Comparison of ENCODE assay signal across 8 cellular contexts in the genomic region with DNA sequence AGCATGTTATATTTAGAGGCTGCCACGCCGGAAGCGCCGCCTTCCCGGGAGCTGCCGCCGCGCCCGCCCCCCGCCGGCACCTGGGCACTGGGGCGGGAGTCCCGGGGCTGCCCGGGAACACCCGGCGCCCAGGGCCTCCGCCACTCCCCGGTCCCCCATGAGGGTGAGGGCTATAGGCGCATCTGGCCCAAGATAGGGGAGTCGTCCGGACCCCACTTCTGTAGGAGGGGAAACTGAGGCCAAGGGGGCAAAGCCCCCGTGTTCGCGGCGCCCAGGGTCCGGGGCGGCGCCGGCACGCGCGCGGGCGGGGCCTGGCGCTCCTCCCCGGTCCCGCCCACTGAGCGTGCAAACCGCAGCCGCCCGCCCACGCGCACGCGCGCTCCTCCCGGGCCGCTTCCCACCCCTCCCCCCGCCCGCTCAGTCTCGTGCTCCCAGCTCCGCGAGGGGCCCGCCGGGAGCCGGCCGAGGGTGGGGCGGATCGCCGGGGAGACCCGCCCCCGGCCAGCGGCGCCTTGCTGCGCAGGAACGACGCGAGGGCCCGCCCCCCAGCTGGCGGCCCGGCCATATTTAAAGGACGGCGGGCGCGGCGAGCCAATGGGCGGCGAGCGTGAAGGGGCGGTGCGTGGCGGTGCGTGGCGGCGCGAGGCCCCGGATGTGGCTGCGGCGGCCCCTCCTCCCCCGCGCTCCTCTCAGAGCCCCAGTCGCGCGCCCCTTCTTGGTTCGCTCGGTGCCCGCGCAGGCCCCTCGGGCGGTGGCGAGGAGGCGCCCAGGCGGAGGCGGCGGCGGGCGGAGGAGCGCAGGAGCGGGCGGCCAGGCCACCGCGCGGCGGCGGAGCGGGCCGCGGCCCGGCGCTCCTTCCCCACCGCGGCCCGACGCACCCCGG. TPM values are rescaled to one million over a fixed set of nuclear protein-coding genes. Genes with fewer than 3 reads are reported as not detected.
DNase-seq lines count a peak whose midpoint lies in the region; ATAC-seq, FAIRE-seq and TF ChIP-seq lines count a peak whose summit lies in the region.

Gene LSM14B, plus strand, starts transcription at position 700 of the 883 bp plus-strand sequence. CDS start 192 bp downstream, outside the sequence.

- H3K4me3 ChIP-seq in Caco-2 (ENCODE audit: low read depth, low read length) (peak within 1 kb of the TSS; percentile 96), HUES48 (ENCODE audit: low read depth, low read length) (peak within 1 kb of the TSS; percentile 80), NT2/D1 (ENCODE audit: insufficient read length, low read depth) (peak within 1 kb of the TSS; percentile 91), H1 (ENCODE audit: extremely low read depth in 1 of 4, insufficient read depth in 2 of 4, low read depth in 3 of 4, low read length in 4 of 4) (peak within 1 kb of the TSS; percentile 65 to 98 (median 78)), mesendoderm (ENCODE audit: low read length) (peak within 1 kb of the TSS; percentile 89)

- peak in 1 of 2 experiments; percentile 60; a peak in 1 of 3 replicates for TF ChIP-seq POLR2A in H1 (IDR thresholded peaks at IDR 0.05; ENCODE audit: control extremely low read depth in 1 of 2, low read depth in 2 of 2, low read length in 2 of 2)

- H3K27me3 Mint-ChIP-seq in Caco-2 (ENCODE audit: insufficient read depth, unreplicated experiment): peaks cover 10% of the 10 kb centered on the region
- H3K27me3 Mint-ChIP-seq in activated CD8-positive, alpha-beta memory T cell treated with anti-CD3 and anti-CD28 coated beads, Interleukin-2, amount 10 ng/mL, durations not matched to agents 7 days and 5 days: peaks cover 2% of the 10 kb centered on the region

- H3K9ac ChIP-seq in HUES48 (ENCODE audit: low read depth, low read length): peak within 1 kb of the TSS; percentile 64
- peak within 1 kb of the TSS; percentile 98 for H3K9ac ChIP-seq in NT2/D1 (ENCODE audit: insufficient read length, low read depth)
- peak within 1 kb of the TSS; percentile 75 to 84 (median 82) for H3K9ac ChIP-seq in H1 (replicated peaks in 1 of 4; ENCODE audit: extremely low read depth in 1 of 4, low read depth in 3 of 4, low read length in 3 of 4)
- peak within 1 kb of the TSS; percentile 97 for H3K9ac ChIP-seq in mesendoderm (ENCODE audit: low read length)

- 0% methylated on average over 19 of the region's 125 CpGs; no CpG with 5 or more reads in 1 of the 2 experiments for WGBS in H1 (ENCODE audit: extremely low coverage in 1 of 2, insufficient coverage in 1 of 2, insufficient read length in 1 of 2, insufficient replicate concordance in 2 of 2, low coverage in 1 of 2, low lambda C conversion rate in 2 of 2, missing lambda C conversion rate in 1 of 2), 2 experiments
- no CpG with 5 or more reads among the region's 125 CpGs for WGBS in mesendoderm (ENCODE audit: extremely low coverage, insufficient coverage, low lambda C conversion rate)

- H3K9me3 ChIP-seq in Caco-2 (no peaks in the 10 kb centered on the region), HUES48 (ENCODE audit: control insufficient read depth, insufficient read depth, low read length) (no peaks in the 10 kb centered on the region), NT2/D1 (ENCODE audit: insufficient read depth, low read length) (no peaks in the 10 kb centered on the region), H1 (ENCODE audit: insufficient read depth in 2 of 2, low read depth in 1 of 2, low read length in 1 of 2) (no peaks in the 10 kb centered on the region)

- H3K4ac ChIP-seq in H1 (replicated peaks; ENCODE audit: insufficient read length, low read depth, low read length) (no peak within 1 kb of the TSS), mesendoderm (ENCODE audit: low read depth, low read length) (peak within 1 kb of the TSS; percentile 90)

- H3K14ac ChIP-seq in H1 (ENCODE audit: insufficient read length): no peak within 1 kb of the TSS

- no peaks in the 10 kb centered on the region for H3K27me3 ChIP-seq in Caco-2 (replicated peaks; ENCODE audit: control insufficient read depth, insufficient read depth, low read length)
- no peaks in the 10 kb centered on the region for H3K27me3 ChIP-seq in HUES48 (ENCODE audit: control insufficient read depth, insufficient read depth, low read length)
- no peaks in the 10 kb centered on the region for H3K27me3 ChIP-seq in NT2/D1 (ENCODE audit: insufficient read depth, insufficient read length)
- H3K27me3 ChIP-seq in H1 (replicated peaks in 1 of 4; ENCODE audit: control insufficient read depth in 3 of 4, extremely low read depth in 1 of 4, insufficient read depth in 3 of 4, low read length in 3 of 4): no peaks in the 10 kb centered on the region; a peak in 1 of 7 replicates
- H3K27me3 ChIP-seq in mesendoderm (ENCODE audit: insufficient read depth, low read length, poor library complexity): no peaks in the 10 kb centered on the region

- H3K36me3 Mint-ChIP-seq in Caco-2 (ENCODE audit: insufficient read depth, unreplicated experiment): peaks cover 38% of the 10 kb centered on the region
- peaks cover 23% of the 10 kb centered on the region for H3K36me3 Mint-ChIP-seq in activated CD8-positive, alpha-beta memory T cell treated with anti-CD3 and anti-CD28 coated beads, Interleukin-2, amount 10 ng/mL, durations not matched to agents 7 days and 5 days

- H3K4me1 Mint-ChIP-seq in Caco-2 (ENCODE audit: low read depth, unreplicated experiment): peaks cover 28% of the 10 kb centered on the region
- peaks cover 36% of the 10 kb centered on the region for H3K4me1 Mint-ChIP-seq in activated CD8-positive, alpha-beta memory T cell treated with anti-CD3 and anti-CD28 coated beads, Interleukin-2, amount 10 ng/mL, durations not matched to agents 7 days and 5 days

- H3K18ac ChIP-seq in H1 (ENCODE audit: extremely low read depth, low read length): peak within 1 kb of the TSS; percentile 95
- H3K18ac ChIP-seq in mesendoderm (ENCODE audit: low read length): peak within 1 kb of the TSS; percentile 95

- POLR2A ChIA-PET in Caco-2 (lab: Charles Lee): interaction anchor here (0.6 to 2.2 kb wide), 13 partner anchors 14 to 672 kb away, joined by 3 to 67 read pairs (median 4); partner anchors contain the start of genes ADRM1, OSBPL2, PSMA7 and RPS21
- POLR2A ChIA-PET in H1 (lab: Charles Lee; ENCODE audit: partially characterized antibody): interaction anchor here (0.5 to 12.2 kb wide), 25 partner anchors 13 to 143 kb away, joined by 3 to 125 read pairs (median 4); partner anchors contain the start of genes PSMA7, SS18L1 and TAF4

- peaks cover 16% of the 10 kb centered on the region for H3K36me3 ChIP-seq in Caco-2 (ENCODE audit: control insufficient read depth, insufficient read depth, low read length)
- H3K36me3 ChIP-seq in HUES48 (ENCODE audit: control insufficient read depth, insufficient read depth, low read length): peaks cover 31% of the 10 kb centered on the region
- peaks cover 35% of the 10 kb centered on the region for H3K36me3 ChIP-seq in NT2/D1 (ENCODE audit: insufficient read depth, insufficient read length, low read length)
- H3K36me3 ChIP-seq in H1 (ENCODE audit: control insufficient read depth in 2 of 4, insufficient read depth in 4 of 4, low read length in 3 of 4): peaks cover 18 to 28% (median 21%) of the 10 kb centered on the region in 4 experiments
- peaks cover 9% of the 10 kb centered on the region for H3K36me3 ChIP-seq in mesendoderm (ENCODE audit: control insufficient read depth, insufficient read depth, low read length)

- no peak for FAIRE-seq in H1 (lab: Jason Lieb, UNC)

- H3K27ac Mint-ChIP-seq in Caco-2 (ENCODE audit: unreplicated experiment): peak within 1 kb of the TSS; percentile 65
- peak within 1 kb of the TSS; percentile 83 for H3K27ac Mint-ChIP-seq in activated CD8-positive, alpha-beta memory T cell treated with anti-CD3 and anti-CD28 coated beads, Interleukin-2, amount 10 ng/mL, durations not matched to agents 7 days and 5 days

- H3K56ac ChIP-seq in H1 (replicated peaks; ENCODE audit: insufficient read length, low read depth, low read length): peak within 1 kb of the TSS; percentile 70
- peak within 1 kb of the TSS; percentile 98 for H3K56ac ChIP-seq in mesendoderm (ENCODE audit: low read length)

- intact Hi-C loops in Caco-2 (cut with micrococcal nuclease; ENCODE audit: unreplicated experiment): loop anchor here (1.0 to 5.0 kb wide), 4 partner anchors 15 to 110 kb away; partner anchors contain the start of genes PSMA7 and SS18L1

- peaks cover 5% of the 10 kb centered on the region; the same call in 1 of the 2 replicates for H3K23me2 ChIP-seq in H1 (ENCODE audit: low read depth, low read length)

- H2BK5ac ChIP-seq in H1 (ENCODE audit: low read depth, low read length) (peak within 1 kb of the TSS; percentile 66; the same call in 1 of the 2 replicates), mesendoderm (ENCODE audit: low read length) (no peak within 1 kb of the TSS)

- no peak within 1 kb of the TSS for H2AK5ac ChIP-seq in H1 (ENCODE audit: low read depth, low read length)
- H2AK5ac ChIP-seq in mesendoderm (ENCODE audit: low read length): no peak within 1 kb of the TSS

- TF ChIP-seq CTCF in Caco-2 (IDR thresholded peaks at IDR 0.05; ENCODE audit: insufficient read depth in 1 of 2, low read depth in 1 of 2, low read length in 1 of 2, severe bottlenecking in 1 of 2, unreplicated experiment in 1 of 2): no peak
- no peak for TF ChIP-seq CTCF in H1 (IDR thresholded peaks at IDR 0.05; ENCODE audit: control extremely low read depth in 1 of 3, insufficient read depth in 1 of 3, low read depth in 1 of 3, low read length in 3 of 3)

- H4K5ac ChIP-seq in H1 (ENCODE audit: insufficient read length, low read depth, low read length) (peak within 1 kb of the TSS; percentile 88), mesendoderm (ENCODE audit: low read length) (no peak within 1 kb of the TSS)

- ATAC-seq in GM21390 (IDR thresholded peaks at IDR 0.05; ENCODE audit: unreplicated experiment): peak; percentile 70
- ATAC-seq in activated CD8-positive, alpha-beta memory T cell treated with anti-CD3 and anti-CD28 coated beads, Interleukin-2, amount 10 ng/mL, durations not matched to agents 7 days and 5 days: peak; percentile 90

- H4K91ac ChIP-seq in H1 (replicated peaks; ENCODE audit: insufficient read length, low read length): peak within 1 kb of the TSS; percentile 91

- H3K9me3 Mint-ChIP-seq in Caco-2 (ENCODE audit: unreplicated experiment): no peaks in the 10 kb centered on the region
- no peaks in the 10 kb centered on the region for H3K9me3 Mint-ChIP-seq in activated CD8-positive, alpha-beta memory T cell treated with anti-CD3 and anti-CD28 coated beads, Interleukin-2, amount 10 ng/mL, durations not matched to agents 7 days and 5 days (ENCODE audit: low read depth)

- H3K79me1 ChIP-seq in H1 (ENCODE audit: low read depth, low read length) (peaks cover 18% of the 10 kb centered on the region), mesendoderm (ENCODE audit: low read length) (peaks cover 23% of the 10 kb centered on the region)

- H2BK15ac ChIP-seq in H1 (ENCODE audit: low read length) (no peak within 1 kb of the TSS), mesendoderm (replicated peaks; ENCODE audit: low read depth) (no peak within 1 kb of the TSS)

- H3K4me1 ChIP-seq in Caco-2 (peaks cover 19% of the 10 kb centered on the region), HUES48 (ENCODE audit: control insufficient read depth, insufficient read depth, low read length) (no peaks in the 10 kb centered on the region; the same call in 1 of the 2 replicates), NT2/D1 (ENCODE audit: insufficient read depth, insufficient read length) (peaks cover 19% of the 10 kb centered on the region), H1 (replicated peaks in 1 of 4; ENCODE audit: control insufficient read depth in 3 of 4, insufficient read depth in 4 of 4, low read length in 3 of 4) (peaks cover 4 to 19% (median 7%) of the 10 kb centered on the region in 4 experiments), mesendoderm (ENCODE audit: control insufficient read depth, low read depth, low read length) (peaks cover 3% of the 10 kb centered on the region)

- peak within 1 kb of the TSS; percentile 83 for H4K8ac ChIP-seq in H1 (ENCODE audit: extremely low read depth, insufficient read depth, low read length)
- H4K8ac ChIP-seq in mesendoderm (ENCODE audit: low read depth, low read length): no peak within 1 kb of the TSS

- no TSS peak for BruUV-seq in Caco-2 (replicated peaks; lab: Mats Ljungman, UMichigan)

- CTCF ChIA-PET in Caco-2 (lab: Charles Lee) (interaction anchor here (1.0 to 2.6 kb wide), 6 partner anchors 12 to 111 kb away, joined by 3 to 26 read pairs (median 4); partner anchors contain the start of genes PSMA7 and TAF4), H1 (lab: Charles Lee; ENCODE audit: partially characterized antibody) (interaction anchor here (0.7 to 2.5 kb wide), 3 partner anchors 54 to 114 kb away, joined by 3 to 13 read pairs (median 9); no protein-coding TSS in a partner anchor)
- CTCF ChIA-PET in activated CD8-positive, alpha-beta memory T cell treated with anti-CD3 and anti-CD28 coated beads, Interleukin-2, amount 10 ng/mL, durations not matched to agents 7 days and 5 days (lab: Charles Lee): interaction anchor here (1.0 to 3.1 kb wide), 7 partner anchors 14 to 180 kb away, joined by 3 to 20 read pairs (median 4); partner anchors contain the start of genes ADRM1, PSMA7 and SS18L1

- H2AFZ ChIP-seq in H1 (ENCODE audit: low read length): no peak within 1 kb of the TSS; the same call in 1 of the 2 replicates

- H4K20me1 ChIP-seq in H1 (replicated peaks in 1 of 2; ENCODE audit: control insufficient read depth in 1 of 2, insufficient read depth in 2 of 2, low read length in 2 of 2): peaks cover 20 to 25% of the 10 kb centered on the region in 2 experiments

- peak within 1 kb of the TSS; percentile 91 for H3K27ac ChIP-seq in HUES48 (ENCODE audit: low read depth, low read length)
- H3K27ac ChIP-seq in H1 (ENCODE audit: low read depth, low read length): peak within 1 kb of the TSS; percentile 82; the same call in 1 of the 2 replicates
- peak within 1 kb of the TSS; percentile 68 for H3K27ac ChIP-seq in mesendoderm (ENCODE audit: low read depth, low read length)

- H3K4me2 ChIP-seq in H1 (ENCODE audit: insufficient read depth in 1 of 2, low read depth in 2 of 2, low read length in 2 of 2) (peak within 1 kb of the TSS; percentile 81 to 86), mesendoderm (ENCODE audit: low read length) (peak within 1 kb of the TSS; percentile 91)

- H2BK120ac ChIP-seq in H1 (replicated peaks; ENCODE audit: low read depth, low read length) (no peak within 1 kb of the TSS), mesendoderm (ENCODE audit: low read depth, low read length) (no peak within 1 kb of the TSS)

- no peak; a peak in 1 of 4 replicates for TF ChIP-seq RAD21 in H1 (IDR thresholded peaks at IDR 0.05 in 1 of 2, conservative IDR thresholded peaks at IDR 0.05 in 1 of 2; ENCODE audit: low read depth in 2 of 2, low read length in 2 of 2)

- H3K79me2 ChIP-seq in H1 (ENCODE audit: control insufficient read depth in 1 of 2, insufficient read depth in 2 of 2, low read length in 2 of 2) (peaks cover 13 to 30% of the 10 kb centered on the region in 2 experiments), mesendoderm (ENCODE audit: control insufficient read depth, insufficient read depth, low read length) (peaks cover 22% of the 10 kb centered on the region)

- no peak within 1 kb of the TSS for H2BK12ac ChIP-seq in H1 (ENCODE audit: low read depth, low read length)

- H2BK20ac ChIP-seq in H1 (ENCODE audit: low read length): no peak within 1 kb of the TSS

- H3K23ac ChIP-seq in H1 (ENCODE audit: insufficient read length) (no peak within 1 kb of the TSS), mesendoderm (ENCODE audit: low read length) (no peak within 1 kb of the TSS)

- DNase-seq in Caco-2 (peak; percentile 99 to 100), NT2/D1 (ENCODE audit: low read depth, low spot score) (peak; percentile 96), H1 (ENCODE audit: low read depth in 1 of 2, low spot score in 2 of 2) (peak; percentile 75 to 92), mesendoderm (peak; percentile 97)
- DNase-seq in activated CD8-positive, alpha-beta memory T cell treated with anti-CD3 and anti-CD28 coated beads, Interleukin-2, amount 10 ng/mL, durations not matched to agents 7 days and 5 days: peak; percentile 96
- DNase-seq in stimulated activated CD8-positive, alpha-beta memory T cell treated with anti-CD3 and anti-CD28 coated beads, Interleukin-12 subunit alpha, Interleukin-12 subunit beta, amount 100 ng/mL, for 4 hours (ENCODE audit: low read depth): peak; percentile 99

- peak within 1 kb of the TSS; percentile 76 for H3K4me3 Mint-ChIP-seq in Caco-2 (ENCODE audit: unreplicated experiment)
- H3K4me3 Mint-ChIP-seq in activated CD8-positive, alpha-beta memory T cell treated with anti-CD3 and anti-CD28 coated beads, Interleukin-2, amount 10 ng/mL, durations not matched to agents 7 days and 5 days: peak within 1 kb of the TSS; percentile 82

- TF ChIP-seq EP300 in H1 (IDR thresholded peaks at IDR 0.05; ENCODE audit: borderline replicate concordance in 1 of 2, low read depth in 2 of 2, low read length in 2 of 2): peak in 1 of 2 experiments; percentile 29; a peak in 1 of 3 replicates

RNA-seq across cellular contexts. Expression of gene LSM14B, which starts in this region (rescaled TPM):
- total RNA-seq in Caco-2 (2022): 143 and 154 TPM in 2 replicates
- total RNA-seq in activated CD8-positive, alpha-beta memory T cell treated with anti-CD3 and anti-CD28 coated beads, Interleukin-2, amount 10 ng/mL, durations not matched to agents 7 days and 5 days: 10 to 100 TPM; 34.6 to 34.8 TPM
- 65.6 and 70.0 TPM in 2 replicates for total RNA-seq in H1 (2021; fragmentation: NEBNext Ultra II Directional; extraction: Animal tissue kit (Norgen Biotek cat#: 25700))
- polyA plus RNA-seq in H1 (2011; rRNA removed): 58.3 and 93.9 TPM in 2 replicates
- 55.5 TPM for polyA plus RNA-seq in H1 (2011; cell fraction: cytosol; rRNA removed)
- 80.3 TPM for polyA plus RNA-seq in H1 (2011; cell fraction: nucleus; rRNA removed)
- 62.5 to 71.2 TPM (median 67.6 TPM) in 4 replicates for polyA plus RNA-seq in H1 (2012, experiment 1 of 2)
- polyA plus RNA-seq in H1 (2012, experiment 2 of 2): 24.0 TPM
- polyA plus RNA-seq in H1 (2013, experiment 1 of 2): 46.2 TPM
- 45.5 TPM for polyA plus RNA-seq in H1 (2013, experiment 2 of 2)
- polyA minus RNA-seq in H1 (2011; rRNA and poly(A)+ RNA removed): 51.4 and 62.8 TPM in 2 replicates
- polyA minus RNA-seq in H1 (2011; cell fraction: cytosol; rRNA and poly(A)+ RNA removed): 40.5 TPM
- polyA minus RNA-seq in H1 (2011; cell fraction: nucleus; rRNA and poly(A)+ RNA removed): 38.9 TPM
- polyA plus RNA-seq in mesendoderm (2013, experiment 1 of 2): 37.1 TPM
- polyA plus RNA-seq in mesendoderm (2013, experiment 2 of 2): 39.0 TPM

Comparison
In these comparisons a context has a peak if more than half of its experiments do, and no peak if none do; other contexts are left out.
1. Peak in every context shown above with its lines: DNase-seq, ATAC-seq, H3K4me3 ChIP-seq and H3K27ac ChIP-seq.